Comparison of ENCODE assay signal across 17 cellular contexts in genomic region chr5:69252437-69252836, GRCh38. TPM values are rescaled to one million over a fixed set of nuclear protein-coding genes. Genes with fewer than 3 reads are reported as not detected.
DNase-seq lines count a peak whose midpoint lies in the region; ATAC-seq and TF ChIP-seq lines count a peak whose summit lies in the region.
"Had no signal": no experiment of that assay in that cellular context is flagged by ENCODE, and none has a peak within 500 bp of the region (broad histone marks: within the 10 kb centered on the region; RNA-seq: fewer than 3 reads in every experiment).

No MANE protein-coding gene starts in this region.

- WGBS in IMR-90 (ENCODE audit: extremely low coverage in 2 of 2, insufficient read length in 1 of 2), 2 experiments = no CpG with 5 or more reads among the region's 3 CpGs

- H3K4me1 Mint-ChIP-seq in activated CD4-positive, alpha-beta memory T cell treated with anti-CD3 and anti-CD28 coated beads for 36 hours (ENCODE audit: low read depth) = peaks cover 3% of the 10 kb centered on the region

- H4K20me1 ChIP-seq in IMR-90 (ENCODE audit: insufficient read depth, low read length) = peaks cover 36% of the 10 kb centered on the region

- no peak overlapping the region for H3K4me3 Mint-ChIP-seq in activated CD4-positive, alpha-beta memory T cell treated with anti-CD3 and anti-CD28 coated beads for 36 hours
- H3K4me3 Mint-ChIP-seq: CD8-positive, alpha-beta memory T cell; HFFc6 had no signal

- no peak overlapping the region for H3K4me2 ChIP-seq in IMR-90 (ENCODE audit: low read depth, low read length)
- H3K4me2 ChIP-seq: BLaER1 had no signal

- no peak overlapping the region for H2BK15ac ChIP-seq in IMR-90 (ENCODE audit: low read depth, low read length)

- H2BK5ac ChIP-seq in IMR-90 (ENCODE audit: low read depth, low read length, poor library complexity, severe bottlenecking) = no peak overlapping the region

- H3K27me3 ChIP-seq in IMR-90 (ENCODE audit: control insufficient read depth, insufficient read depth, low read length) = no peaks in the 10 kb centered on the region
- H3K27me3 ChIP-seq in lower lobe of right lung (ENCODE audit: low read depth) = no peaks in the 10 kb centered on the region
- H3K27me3 ChIP-seq: BLaER1 had no signal

- peaks cover 6% of the 10 kb centered on the region for H3K4me1 ChIP-seq in IMR-90 (ENCODE audit: control insufficient read depth, insufficient read depth, low read length)
- no peaks in the 10 kb centered on the region for H3K4me1 ChIP-seq in lower lobe of right lung
- H3K4me1 ChIP-seq: HAP-1 had no signal

- H3K36me3 Mint-ChIP-seq in activated CD4-positive, alpha-beta memory T cell treated with anti-CD3 and anti-CD28 coated beads for 36 hours = peaks cover 22% of the 10 kb centered on the region

- no peak overlapping the region for H3K9ac ChIP-seq in IMR-90 (ENCODE audit: low read depth, low read length)
- H3K9ac ChIP-seq: BLaER1 had no signal

- POLR2A ChIA-PET in IMR-90 (lab: Charles Lee; ENCODE audit: unreplicated experiment) = no interaction called here
- POLR2A ChIA-PET in activated CD4-positive, alpha-beta memory T cell treated with anti-CD3 and anti-CD28 coated beads for 36 hours (lab: Charles Lee) = no interaction called here

- no peak overlapping the region for H4K5ac ChIP-seq in IMR-90 (ENCODE audit: low read depth, low read length)

- no peak overlapping the region for H3K18ac ChIP-seq in IMR-90 (ENCODE audit: low read depth, low read length)

- BruUV-seq in IMR-90 (replicated peaks; lab: Mats Ljungman, UMichigan) = no TSS peak

- H3K56ac ChIP-seq in IMR-90 (ENCODE audit: extremely low read depth, insufficient read depth, low read length) = no peak overlapping the region

- no peak for TF ChIP-seq POLR2A in IMR-90 (IDR thresholded peaks at IDR 0.05; ENCODE audit: low read depth, low read length)

- H3K9me3 Mint-ChIP-seq in activated CD4-positive, alpha-beta memory T cell treated with anti-CD3 and anti-CD28 coated beads for 36 hours = peaks cover 5% of the 10 kb centered on the region
- H3K9me3 Mint-ChIP-seq: HFFc6 had no signal

- no peak overlapping the region for H3K4ac ChIP-seq in IMR-90 (ENCODE audit: low read depth, low read length)

- in situ Hi-C loops in IMR-90 (cut with MboI; ENCODE audit: low sequenced_read_pairs) = no loop called here

- H3K9me3 ChIP-seq in IMR-90 (ENCODE audit: control insufficient read depth, insufficient read depth, low read length) (peaks cover 4% of the 10 kb centered on the region), lower lobe of right lung (peaks cover 4% of the 10 kb centered on the region)
- H3K9me3 ChIP-seq: Caco-2, HAP-1 had no signal

- intact Hi-C loops in IMR-90 (cut with micrococcal nuclease) = no loop called here
- intact Hi-C loops in lower lobe of right lung (cut with DNase I) = no loop called here
- intact Hi-C loops in activated CD4-positive, alpha-beta memory T cell treated with anti-CD3 and anti-CD28 coated beads for 36 hours (cut with micrococcal nuclease) = no loop called here

- no peak overlapping the region for H3K4me3 ChIP-seq in IMR-90 (ENCODE audit: insufficient read depth, low read depth, low read length)
- no peak overlapping the region for H3K4me3 ChIP-seq in lower lobe of right lung
- H3K4me3 ChIP-seq: BLaER1, GM12878, HAP-1 had no signal

- no peak overlapping the region for H4K91ac ChIP-seq in IMR-90 (ENCODE audit: insufficient read depth, low read depth, low read length)

- H2AFZ ChIP-seq in IMR-90 (replicated peaks; ENCODE audit: low read length, poor library complexity) = no peak overlapping the region

- no peak overlapping the region for H3K23ac ChIP-seq in IMR-90 (ENCODE audit: low read depth, low read length)

- 0 out of 2 replicates have a peak overlapping the region, but pooled peaks have one; percentile 8 for H2AK5ac ChIP-seq in IMR-90 (ENCODE audit: low read depth, low read length)

- H3K79me1 ChIP-seq in IMR-90 (ENCODE audit: low read depth in 1 of 2, low read length in 2 of 2) = peaks cover 26 to 55% of the 10 kb centered on the region in 2 experiments

- H3K14ac ChIP-seq in IMR-90 (replicated peaks; ENCODE audit: low read depth, low read length) = no peak overlapping the region

- H2AK9ac ChIP-seq in IMR-90 (replicated peaks; ENCODE audit: low read depth, low read length, poor library complexity) = no peak overlapping the region

- H2BK120ac ChIP-seq in IMR-90 (ENCODE audit: low read depth, low read length) = no peak overlapping the region

- dilution Hi-C loops in IMR-90 (cut with HindIII; ENCODE audit: low sequenced_read_pairs, unreplicated experiment) = no loop called here

- H3K9me1 ChIP-seq in IMR-90 (ENCODE audit: insufficient read depth, low read length) = peaks cover 13% of the 10 kb centered on the region

- TF ChIP-seq CTCF in IMR-90 (conservative IDR thresholded peaks at IDR 0.05; ENCODE audit: low read depth, low read length) (no peak), lower lobe of right lung (IDR thresholded peaks at IDR 0.05) (no peak)

- no peaks in the 10 kb centered on the region for H3K27me3 Mint-ChIP-seq in activated CD4-positive, alpha-beta memory T cell treated with anti-CD3 and anti-CD28 coated beads for 36 hours
- H3K27me3 Mint-ChIP-seq: CD8-positive, alpha-beta memory T cell had no signal

- no peak for ATAC-seq in IMR-90 (ENCODE audit: low read depth)
- peak; percentile 66 to 69 for ATAC-seq in lower lobe of right lung
- no peak for ATAC-seq in GM18861 (IDR thresholded peaks at IDR 0.05; ENCODE audit: unreplicated experiment)
- ATAC-seq: GM12878 had no signal

- peak; percentile 73 for DNase-seq in DMS53 (lab: John Stamatoyannopoulos, UW)
- no peak for DNase-seq in DMS53 treated with DMSO at 0.1 percent for 48 hours (lab: John Stamatoyannopoulos, UW; ENCODE audit: unreplicated experiment)
- DNase-seq in IMR-90 = no peak
- DNase-seq in lower lobe of right lung = no peak
- no peak for DNase-seq in cerebellum (ENCODE audit: low spot score)
- DNase-seq in activated CD4-positive, alpha-beta memory T cell treated with anti-CD3 and anti-CD28 coated beads for 36 hours = no peak
- DNase-seq: AML-193; Caco-2; CD8-positive, alpha-beta memory T cell; HFFc6; KBM-7 had no signal

- CTCF ChIA-PET in IMR-90 (lab: Yijun Ruan, JAX) = interaction anchor here (0.6 kb wide), 1 partner anchor 107 kb away, joined by 6 read pairs; no protein-coding TSS in a partner anchor
- CTCF ChIA-PET in activated CD4-positive, alpha-beta memory T cell treated with anti-CD3 and anti-CD28 coated beads for 36 hours (lab: Charles Lee) = no interaction called here

- H3K36me3 ChIP-seq in IMR-90 (ENCODE audit: control insufficient read depth, insufficient read depth, low read length) (peaks cover 16% of the 10 kb centered on the region), lower lobe of right lung (peaks cover 18% of the 10 kb centered on the region)

- no peak overlapping the region for H2BK20ac ChIP-seq in IMR-90 (ENCODE audit: low read depth, low read length)

- no peak overlapping the region for H3K27ac Mint-ChIP-seq in activated CD4-positive, alpha-beta memory T cell treated with anti-CD3 and anti-CD28 coated beads for 36 hours
- H3K27ac Mint-ChIP-seq: HFFc6 had no signal

- TF ChIP-seq RAD21 in IMR-90 (IDR thresholded peaks at IDR 0.05; ENCODE audit: low read length) = no peak

- no peak overlapping the region for H4K8ac ChIP-seq in IMR-90 (ENCODE audit: low read depth in 2 of 2, low read length in 2 of 2)

- H3K27ac ChIP-seq in IMR-90 (ENCODE audit: insufficient read depth, low read length) (no peak overlapping the region), lower lobe of right lung (no peak overlapping the region)
- H3K27ac ChIP-seq: 22Rv1, BLaER1, HL-60 had no signal

TF ChIP-seq in IMR-90, 13 proteins besides CTCF, POLR2A, EP300 and RAD21:
- TF ChIP-seq SMC3 (IDR thresholded peaks at IDR 0.05; ENCODE audit: low read depth, low read length) (no peak), MAFK (IDR thresholded peaks at IDR 0.05; ENCODE audit: low read depth, low read length) (no peak), CEBPB (IDR thresholded peaks at IDR 0.05; ENCODE audit: low read depth, low read length) (no peak), MXI1 (IDR thresholded peaks at IDR 0.05; ENCODE audit: borderline replicate concordance, low read depth, low read length) (no peak), NFE2L2 (IDR thresholded peaks at IDR 0.05; ENCODE audit: low read depth, low read length) (no peak), MAZ (IDR thresholded peaks at IDR 0.05; ENCODE audit: borderline replicate concordance, low read depth, low read length) (no peak), ELK1 (IDR thresholded peaks at IDR 0.05; ENCODE audit: borderline replicate concordance, low read depth, low read length) (no peak), RFX5 (IDR thresholded peaks at IDR 0.05; ENCODE audit: low read depth, low read length) (no peak), BHLHE40 (IDR thresholded peaks at IDR 0.05; ENCODE audit: low read depth, low read length) (no peak), CHD1 (IDR thresholded peaks at IDR 0.05; ENCODE audit: low read depth, low read length) (no peak), USF2 (IDR thresholded peaks at IDR 0.05; ENCODE audit: low read depth, low read length) (no peak), FOS (IDR thresholded peaks at IDR 0.05; ENCODE audit: low read depth, low read length) (no peak)

RNA-seq across cellular contexts. Expression of gene CDK7, which starts 17.8 kb away (rescaled TPM):
- total RNA-seq in IMR-90 (2012; rRNA removed) = 65.6 and 114 TPM in 2 replicates
- polyA plus RNA-seq in IMR-90 (2012; rRNA removed) = 46.3 and 59.8 TPM in 2 replicates
- 9.4 and 9.6 TPM in 2 replicates for polyA plus RNA-seq in IMR-90 (2012; cell fraction: cytosol; rRNA removed)
- 5.2 and 38.2 TPM in 2 replicates for polyA plus RNA-seq in IMR-90 (2012; cell fraction: nucleus; rRNA removed; ENCODE audit: low replicate concordance)
- total RNA-seq in lower lobe of right lung = 29.6 TPM
- 36.1 TPM for total RNA-seq in cerebellum
- total RNA-seq in activated CD4-positive, alpha-beta memory T cell treated with anti-CD3 and anti-CD28 coated beads for 36 hours = 10 to 100 TPM; 36.2 to 41.2 TPM

Comparison
In these comparisons a context has a peak if more than half of its experiments do, and no peak if none do; other contexts are left out.
1. ATAC-seq: peak in lower lobe of right lung (2 of 2); none in IMR-90 (single experiment) and GM18861 (single experiment).